Comparison of ENCODE assay signal across 8 cellular contexts in the genomic region with DNA sequence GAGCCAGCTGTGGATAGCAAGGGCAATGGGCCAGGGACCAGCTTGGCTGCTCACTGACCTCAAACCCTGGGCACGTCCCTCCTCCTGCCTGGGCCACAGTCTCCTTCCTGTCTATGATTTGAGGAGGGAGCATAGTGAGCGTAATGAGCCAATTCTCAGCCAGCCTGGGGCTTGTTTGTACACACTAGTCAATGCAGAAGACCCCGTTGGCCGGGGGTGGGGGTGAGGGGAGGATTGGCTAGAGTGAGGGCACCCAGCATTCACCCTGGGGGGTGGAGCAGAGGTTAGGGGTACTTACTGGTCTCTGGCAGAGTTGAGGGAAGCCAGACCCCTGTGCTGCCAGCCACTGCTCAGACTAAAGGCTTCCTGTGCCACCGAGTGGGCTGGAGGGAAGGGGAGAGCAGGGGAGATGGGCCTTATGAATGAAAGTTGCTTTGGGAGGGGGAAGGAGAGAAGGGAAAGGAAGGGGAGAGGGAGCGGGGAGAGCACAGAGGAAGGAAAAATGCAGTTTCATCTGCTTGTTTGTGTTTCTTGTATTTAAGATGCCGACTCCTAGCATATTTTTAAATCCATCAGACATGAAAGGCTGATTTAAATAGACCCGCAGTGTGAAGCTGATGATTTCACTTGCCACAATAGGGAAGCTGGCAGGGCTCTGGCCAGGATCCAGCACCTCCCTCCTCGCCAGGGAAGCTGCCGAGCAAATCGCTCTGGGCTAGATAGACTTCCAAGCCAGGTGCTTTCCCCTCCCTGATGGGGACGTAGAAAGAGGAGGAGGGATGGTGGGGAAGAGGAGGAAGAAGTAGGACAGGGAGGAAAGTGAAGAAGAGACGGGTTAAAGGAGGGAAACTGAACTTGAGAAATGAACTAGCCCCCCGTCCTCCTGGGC.
DNase-seq lines count a peak whose midpoint lies in the region; ATAC-seq, FAIRE-seq and TF ChIP-seq lines count a peak whose summit lies in the region.

No MANE protein-coding gene starts in this region.

- CTCF ChIA-PET in PC-9 (lab: Charles Lee): no interaction called here

- intact Hi-C loops in left colon (cut with DNase I, micrococcal nuclease): no loop called here
- intact Hi-C loops in PC-9 (cut with micrococcal nuclease; ENCODE audit: unreplicated experiment): no loop called here

- no peak overlapping the region for H2AFZ ChIP-seq in PC-9

- POLR2A ChIA-PET in PC-9 (lab: Charles Lee; ENCODE audit: unreplicated experiment): no interaction called here

- H3K27ac ChIP-seq in PC-9: no peak overlapping the region

- H3K9me2 ChIP-seq in PC-9 (ENCODE audit: insufficient read depth): no peaks in the 10 kb centered on the region

- no peak overlapping the region for H3K4me3 ChIP-seq in PC-9

- no peak for FAIRE-seq in GM12891 (lab: Jason Lieb, UNC)

- peak; percentile 60 for DNase-seq in Ammon's horn (ENCODE audit: low spot score)
- peak; percentile 52 for DNase-seq in NCI-H128 (lab: John Stamatoyannopoulos, UW; ENCODE audit: unreplicated experiment)
- peak; percentile 66 for DNase-seq in astrocyte of the hippocampus (ENCODE audit: low read depth, low spot score)
- peak in 1 of 2 donors; percentile 60 for DNase-seq in left colon
- no peak for DNase-seq in T-helper 1 cell
- DNase-seq in PC-9: no peak
- no peak for DNase-seq in GM12891 (ENCODE audit: insufficient read length, low spot score)

- peaks cover 98% of the 10 kb centered on the region for H3K27me3 ChIP-seq in PC-9 (ENCODE audit: insufficient read depth, low read depth)

- no peak overlapping the region for H3K4me2 ChIP-seq in PC-9

- TF ChIP-seq CTCF in PC-9 (conservative IDR thresholded peaks at IDR 0.05): no peak

- no peaks in the 10 kb centered on the region for H4K20me1 ChIP-seq in PC-9 (ENCODE audit: insufficient read depth)

- no peaks in the 10 kb centered on the region for H3F3A ChIP-seq in PC-9 (ENCODE audit: insufficient read depth, low read depth)

- H3K4me1 ChIP-seq in PC-9 (replicated peaks; ENCODE audit: insufficient read depth): no peaks in the 10 kb centered on the region

- no peak for TF ChIP-seq POLR2A in GM12891 (IDR thresholded peaks at IDR 0.05; ENCODE audit: low read depth, low read length)

- H3K9me3 ChIP-seq in PC-9 (ENCODE audit: insufficient read depth, low read depth): no peaks in the 10 kb centered on the region

- peak; percentile 78 for ATAC-seq in left colon
- no peak for ATAC-seq in GM18870 (IDR thresholded peaks at IDR 0.05; ENCODE audit: unreplicated experiment)

- H3K79me2 ChIP-seq in PC-9 (ENCODE audit: low read depth): no peaks in the 10 kb centered on the region

- H3K36me3 ChIP-seq in PC-9 (ENCODE audit: low read depth): no peaks in the 10 kb centered on the region

- BruUV-seq in PC-9 (replicated peaks; lab: Mats Ljungman, UMichigan): no TSS peak

TF ChIP-seq in GM12891, 5 proteins besides CTCF, POLR2A, EP300 and RAD21:
- TF ChIP-seq TAF1 (IDR thresholded peaks at IDR 0.05; ENCODE audit: low read depth, low read length) (no peak), PAX5 (IDR thresholded peaks at IDR 0.05; ENCODE audit: insufficient read depth, low read length, severe bottlenecking) (no peak), POU2F2 (IDR thresholded peaks at IDR 0.05; ENCODE audit: low read depth, low read length) (no peak), POLR2AphosphoS5 (IDR thresholded peaks at IDR 0.05; ENCODE audit: low read depth, low read length) (no peak), SPI1 (IDR thresholded peaks at IDR 0.05; ENCODE audit: low read depth, low read length) (no peak)

Comparison
In these comparisons a context has a peak if more than half of its experiments do, and no peak if none do; other contexts are left out.
1. DNase-seq: peak in Ammon's horn (single experiment), NCI-H128 (single experiment) and astrocyte of the hippocampus (single experiment); none in T-helper 1 cell (0 of 5), PC-9 (0 of 2) and GM12891 (single experiment).